In genomic region chr7:157851501-157852067, GRCh38 we compare ENCODE assay signal across 8 cellular contexts.
DNase-seq lines count a peak whose midpoint lies in the region; ATAC-seq and TF ChIP-seq lines count a peak whose summit lies in the region.

No MANE protein-coding gene starts in this region.

- peaks cover 0 to 12% (median 0%) of the 10 kb centered on the region in 3 donors for H3K27me3 ChIP-seq in sigmoid colon

- H3K36me3 Mint-ChIP-seq in activated CD4-positive, alpha-beta memory T cell treated with anti-CD3 and anti-CD28 coated beads for 36 hours: no peaks in the 10 kb centered on the region

- ATAC-seq in GM18873 (IDR thresholded peaks at IDR 0.05; ENCODE audit: low FRiP score, unreplicated experiment): no peak

- CTCF ChIA-PET in activated CD4-positive, alpha-beta memory T cell treated with anti-CD3 and anti-CD28 coated beads for 36 hours (lab: Charles Lee): interaction anchor here (1.2 kb wide), 1 partner anchor 24 kb away, joined by 4 read pairs; no protein-coding TSS in a partner anchor

- DNase-seq in NCI-H2081 (lab: John Stamatoyannopoulos, UW) (peak; percentile 25 to 40), NCI-H2081 treated with DMSO at 0.1 percent for 48 hours (lab: John Stamatoyannopoulos, UW) (no peak), globus pallidus (ENCODE audit: low spot score) (peak; percentile 42), sigmoid colon (peak; percentile 76), dermis blood vessel endothelial cell (no peak), NCI-H82 (lab: John Stamatoyannopoulos, UW) (no peak)
- DNase-seq in activated CD4-positive, alpha-beta memory T cell treated with anti-CD3 and anti-CD28 coated beads for 36 hours: peak; percentile 91

- H3K27ac Mint-ChIP-seq in activated CD4-positive, alpha-beta memory T cell treated with anti-CD3 and anti-CD28 coated beads for 36 hours: peak overlapping the region; percentile 87

- no peaks in the 10 kb centered on the region for H3K27me3 Mint-ChIP-seq in activated CD4-positive, alpha-beta memory T cell treated with anti-CD3 and anti-CD28 coated beads for 36 hours

- 19 to 22% methylated on average over 20 of the region's 20 CpGs for WGBS in sigmoid colon, 2 donors

- TF ChIP-seq CTCF in sigmoid colon (IDR thresholded peaks at IDR 0.05): no peak

- TF ChIP-seq POLR2A in sigmoid colon (IDR thresholded peaks at IDR 0.05): no peak

- no peaks in the 10 kb centered on the region for H3K9me3 ChIP-seq in sigmoid colon

- peaks cover 10% of the 10 kb centered on the region for H3K4me1 Mint-ChIP-seq in activated CD4-positive, alpha-beta memory T cell treated with anti-CD3 and anti-CD28 coated beads for 36 hours (ENCODE audit: low read depth)

- no peaks in the 10 kb centered on the region for H3K36me3 ChIP-seq in sigmoid colon

- no peak for TF ChIP-seq EP300 in sigmoid colon (IDR thresholded peaks at IDR 0.05)

- POLR2A ChIA-PET in activated CD4-positive, alpha-beta memory T cell treated with anti-CD3 and anti-CD28 coated beads for 36 hours (lab: Charles Lee): no interaction called here

- intact Hi-C loops in activated CD4-positive, alpha-beta memory T cell treated with anti-CD3 and anti-CD28 coated beads for 36 hours (cut with micrococcal nuclease): loop anchor here (2.0 kb wide), 2 partner anchors 25 to 29 kb away; no protein-coding TSS in a partner anchor
- intact Hi-C loops in sigmoid colon (cut with DNase I): no loop called here

- H3K27ac ChIP-seq in sigmoid colon: no peak overlapping the region

- H3K9me3 Mint-ChIP-seq in activated CD4-positive, alpha-beta memory T cell treated with anti-CD3 and anti-CD28 coated beads for 36 hours: no peaks in the 10 kb centered on the region

- H3K4me1 ChIP-seq in sigmoid colon: peaks cover 0 to 10% (median 4%) of the 10 kb centered on the region in 4 donors

- peak overlapping the region in 3 of 4 donors; percentile 2 to 35 (median 18) for H3K4me3 ChIP-seq in sigmoid colon

- peak overlapping the region; percentile 69 for H3K4me3 Mint-ChIP-seq in activated CD4-positive, alpha-beta memory T cell treated with anti-CD3 and anti-CD28 coated beads for 36 hours

Comparison
In these comparisons a context has a peak if more than half of its experiments do, and no peak if none do; other contexts are left out.
1. DNase-seq: peak in NCI-H2081 (2 of 2), activated CD4-positive, alpha-beta memory T cell treated with anti-CD3 and anti-CD28 coated beads for 36 hours (single experiment), globus pallidus (single experiment) and sigmoid colon (single experiment); none in NCI-H2081 treated with DMSO at 0.1 percent for 48 hours (single experiment), dermis blood vessel endothelial cell (single experiment) and NCI-H82 (single experiment).